8 cellular contexts compared by ENCODE assay signal in genomic region chr7:45088821-45089313, GRCh38. TPM values are rescaled to one million over a fixed set of nuclear protein-coding genes. Genes with fewer than 3 reads are reported as not detected.
DNase-seq lines count a peak whose midpoint lies in the region; ATAC-seq lines count a peak whose summit lies in the region.

TSS of gene NACAD (minus strand) at chr7:45088969. CDS start at chr7:45088894, 75 bp downstream.

- H3K27ac ChIP-seq in BLaER1 treated with 17β-estradiol and CSF1 and Interleukin-3, amounts not matched to agents 10 nM and 100 nM, result no peak within 1 kb of the TSS
- H3K27ac ChIP-seq in HUES64 (ENCODE audit: low read depth, low read length) (no peak within 1 kb of the TSS), angular gyrus (ENCODE audit: low read depth, low read length) (peak within 1 kb of the TSS; percentile 98)

- intact Hi-C loops in posterior vena cava (cut with DNase I), result no loop called here

- H3K9me3 ChIP-seq in BLaER1 treated with 17β-estradiol and CSF1 and Interleukin-3, amounts not matched to agents 10 nM and 100 nM (replicated peaks in 1 of 11), result peaks cover 0 to 7% (median 5%) of the 10 kb centered on the region in 11 experiments; a peak in 8 of 22 replicates
- no peaks in the 10 kb centered on the region for H3K9me3 ChIP-seq in HUES64 (ENCODE audit: insufficient read depth, low read depth, low read length)

- peak within 1 kb of the TSS in 9 of 10 experiments; percentile 32 to 65 (median 52); a peak in 16 of 20 replicates for H3K4me3 ChIP-seq in BLaER1 treated with 17β-estradiol and CSF1 and Interleukin-3, amounts not matched to agents 10 nM and 100 nM
- H3K4me3 ChIP-seq in HUES64 (ENCODE audit: low read length), result peak within 1 kb of the TSS; percentile 62

- H3K4me2 ChIP-seq in BLaER1 treated with 17β-estradiol and CSF1 and Interleukin-3, amounts not matched to agents 10 nM and 100 nM, result peak within 1 kb of the TSS; percentile 57 to 79 (median 70)

- no peak for ATAC-seq in GM18502 (IDR thresholded peaks at IDR 0.05; ENCODE audit: poor library complexity, unreplicated experiment)

- H3K4me1 ChIP-seq in BLaER1 treated with 17β-estradiol and CSF1 and Interleukin-3, amounts not matched to agents 10 nM and 100 nM, result peaks cover 0 to 13% (median 10%) of the 10 kb centered on the region in 10 experiments; a peak in 11 of 20 replicates
- peaks cover 11% of the 10 kb centered on the region for H3K4me1 ChIP-seq in HUES64 (ENCODE audit: insufficient read depth, low read length)

- H3K36me3 ChIP-seq in BLaER1 treated with 17β-estradiol and CSF1 and Interleukin-3, amounts not matched to agents 10 nM and 100 nM, result no peaks in the 10 kb centered on the region
- H3K36me3 ChIP-seq in HUES64 (ENCODE audit: insufficient read depth, low read length), result no peaks in the 10 kb centered on the region

- peak within 1 kb of the TSS in 5 of 11 experiments; percentile 20 to 54 (median 51); a peak in 5 of 22 replicates for H3K9ac ChIP-seq in BLaER1 treated with 17β-estradiol and CSF1 and Interleukin-3, amounts not matched to agents 10 nM and 100 nM
- H3K9ac ChIP-seq in HUES64 (ENCODE audit: low read depth, low read length), result no peak within 1 kb of the TSS

- DNase-seq in hepatic stellate cell (ENCODE audit: low spot score) (peak; percentile 67), posterior vena cava (ENCODE audit: low spot score) (peak; percentile 84), GM19238 (ENCODE audit: insufficient read length, low spot score) (no peak), islet precursor cell (no peak)

- WGBS in HUES64, result 3% methylated on average over 49 of the region's 50 CpGs

- 0 out of 22 replicates have a peak, but pooled peaks cover 0 to 10% (median 0%) of the 10 kb centered on the region in 11 experiments for H4K20me1 ChIP-seq in BLaER1 treated with 17β-estradiol and CSF1 and Interleukin-3, amounts not matched to agents 10 nM and 100 nM

- H3K27me3 ChIP-seq in BLaER1 treated with 17β-estradiol and CSF1 and Interleukin-3, amounts not matched to agents 10 nM and 100 nM, result peaks cover 7 to 19% (median 13%) of the 10 kb centered on the region in 11 experiments; a peak in 18 of 22 replicates
- peaks cover 18% of the 10 kb centered on the region for H3K27me3 ChIP-seq in HUES64 (ENCODE audit: insufficient read depth, low read length)

RNA-seq across cellular contexts. Expression of gene NACAD, which starts in this region (rescaled TPM):
- 2.6 TPM for polyA plus RNA-seq in HUES64 (2013, experiment 1 of 2)
- polyA plus RNA-seq in HUES64 (2013, experiment 2 of 2), result 3.4 TPM
- total RNA-seq in posterior vena cava, result 10 to 100 TPM in 1 of 2 donors, 1 to 10 TPM in 1; 8.5 to 10.4 TPM

Comparison
In these comparisons a context has a peak if more than half of its experiments do, and no peak if none do; other contexts are left out.
1. DNase-seq: peak in hepatic stellate cell (single experiment) and posterior vena cava (single experiment); none in GM19238 (single experiment) and islet precursor cell (single experiment).